ENCODE assay signal across 19 cellular contexts in genomic region chr16:85663891-85664321, GRCh38. TPM values are rescaled to one million over a fixed set of nuclear protein-coding genes. Genes with fewer than 3 reads are reported as not detected.
DNase-seq lines count a peak whose midpoint lies in the region; ATAC-seq, FAIRE-seq and TF ChIP-seq lines count a peak whose summit lies in the region.
"Had no signal": no experiment of that assay in that cellular context is flagged by ENCODE, and none has a peak within 500 bp of the region (broad histone marks: within the 10 kb centered on the region; RNA-seq: fewer than 3 reads in every experiment).

No MANE protein-coding gene starts in this region.

- no peak overlapping the region for H3K4me3 ChIP-seq in pancreas
- no peak overlapping the region for H3K4me3 ChIP-seq in WERI-Rb-1 (ENCODE audit: low read depth, low read length)
- H3K4me3 ChIP-seq in foreskin fibroblast (ENCODE audit: low read depth in 1 of 2, low read length in 2 of 2): no peak overlapping the region
- H3K4me3 ChIP-seq: heart right ventricle had no signal

- DNase-seq in DMS79 (lab: John Stamatoyannopoulos, UW) (peak; percentile 51), NCI-H1694 (lab: John Stamatoyannopoulos, UW) (peak; percentile 43), pancreas (peak; percentile 63 to 91 (median 80)), WERI-Rb-1 (no peak), foreskin fibroblast (no peak), NAMALWA (ENCODE audit: low spot score) (no peak)
- no peak for DNase-seq in stimulated activated CD4-positive, alpha-beta T cell treated with anti-CD3 and anti-CD28 coated beads, Interleukin-4, amount 100 ng/mL, for 4 hours
- DNase-seq: activated CD4-positive, CD25-positive, alpha-beta regulatory T cell; activated CD8-positive, alpha-beta memory T cell treated with anti-CD3 and anti-CD28 coated beads, Interleukin-2, amount 50 U/mL, for 4 hours; activated naive CD4-positive, alpha-beta T cell treated with anti-CD3 and anti-CD28 coated beads, Interleukin-2, amount 10 ng/mL, durations not matched to agents 7 days and 5 days; AML-193; heart right ventricle; Karpas-422; NCI-H187; stimulated activated CD4-positive, alpha-beta T cell treated with anti-CD3 and anti-CD28 coated beads, Interleukin-1b, Interleukin-23, amount 100 ng/mL, for 48 hours; T-helper 2 cell had no signal

- intact Hi-C loops in pancreas (cut with DNase I): no loop called here

- H3K4me1 Mint-ChIP-seq in brain: peaks cover 51% of the 10 kb centered on the region
- H3K4me1 Mint-ChIP-seq: activated naive CD4-positive, alpha-beta T cell treated with anti-CD3 and anti-CD28 coated beads, Interleukin-2, amount 10 ng/mL, durations not matched to agents 7 days and 5 days had no signal

- no peak overlapping the region for H3K4me3 Mint-ChIP-seq in brain
- H3K4me3 Mint-ChIP-seq: activated naive CD4-positive, alpha-beta T cell treated with anti-CD3 and anti-CD28 coated beads, Interleukin-2, amount 10 ng/mL, durations not matched to agents 7 days and 5 days had no signal

- H3K27me3 Mint-ChIP-seq in brain: no peaks in the 10 kb centered on the region
- H3K27me3 Mint-ChIP-seq: activated naive CD4-positive, alpha-beta T cell treated with anti-CD3 and anti-CD28 coated beads, Interleukin-2, amount 10 ng/mL, durations not matched to agents 7 days and 5 days had no signal

- no peaks in the 10 kb centered on the region for H3K4me1 ChIP-seq in pancreas

- H3K9me3 Mint-ChIP-seq in brain: no peaks in the 10 kb centered on the region
- H3K9me3 Mint-ChIP-seq: activated naive CD4-positive, alpha-beta T cell treated with anti-CD3 and anti-CD28 coated beads, Interleukin-2, amount 10 ng/mL, durations not matched to agents 7 days and 5 days had no signal

- peak; percentile 55 to 75 (median 68) for ATAC-seq in pancreas
- ATAC-seq: esophagus mucosa had no signal

- peaks cover 75% of the 10 kb centered on the region for H3K36me3 Mint-ChIP-seq in brain

- TF ChIP-seq CTCF in brain (conservative IDR thresholded peaks at IDR 0.05): no peak
- TF ChIP-seq CTCF in pancreas (IDR thresholded peaks at IDR 0.05): no peak
- TF ChIP-seq CTCF in WERI-Rb-1 (IDR thresholded peaks at IDR 0.05; ENCODE audit: low read depth, low read length): no peak
- no peak for TF ChIP-seq CTCF in foreskin fibroblast (IDR thresholded peaks at IDR 0.05; ENCODE audit: low read depth, low read length)

- no peak for FAIRE-seq in pancreas (lab: Jason Lieb, UNC)
- FAIRE-seq: GM18507 had no signal

- peaks cover 13 to 91% (median 74%) of the 10 kb centered on the region in 3 donors for H3K36me3 ChIP-seq in pancreas
- H3K36me3 ChIP-seq in WERI-Rb-1: peaks cover 91% of the 10 kb centered on the region

- H3K27ac ChIP-seq in pancreas (no peak overlapping the region), WERI-Rb-1 (no peak overlapping the region)
- H3K27ac ChIP-seq: heart right ventricle had no signal

- WGBS in pancreas, 2 donors: 34 to 49% methylated on average over 12 of the region's 12 CpGs

- H3K9me3 ChIP-seq in pancreas: no peaks in the 10 kb centered on the region
- no peaks in the 10 kb centered on the region for H3K9me3 ChIP-seq in WERI-Rb-1 (ENCODE audit: severe bottlenecking)
- H3K9me3 ChIP-seq: heart right ventricle had no signal

- H3K27ac Mint-ChIP-seq in brain: peak overlapping the region in 4 of 5 experiments; percentile 17 to 93 (median 74)

- H3K27me3 ChIP-seq in pancreas (no peaks in the 10 kb centered on the region), WERI-Rb-1 (ENCODE audit: insufficient read depth, low read depth, severe bottlenecking) (no peaks in the 10 kb centered on the region)
- H3K27me3 ChIP-seq: heart right ventricle had no signal

RNA-seq across cellular contexts. Expression of gene GINS2, which starts 24.8 kb away (rescaled TPM):
- polyA plus RNA-seq in brain (ENCODE audit: insufficient read depth, low read depth, low replicate concordance): 38.2 TPM
- 1 to 10 TPM in 2 of 6 donors, under 1 TPM in 4; 0.37 to 1.6 (median 0.71) TPM for total RNA-seq in pancreas
- polyA plus RNA-seq in pancreas: 1 to 10 TPM in 1 of 2 donors, under 1 TPM in 1; 0.76 to 1.9 TPM

RNA-seq across cellular contexts. Expression of gene GSE1, which starts 50.8 kb away (rescaled TPM):
- polyA plus RNA-seq in brain (ENCODE audit: insufficient read depth, low read depth, low replicate concordance) (127 TPM), pancreas (10 to 100 TPM; 32.9 to 61.5 TPM)
- total RNA-seq in pancreas: 10 to 100 TPM; 32.0 to 50.3 (median 41.9) TPM

Comparison
In these comparisons a context has a peak if more than half of its experiments do, and no peak if none do; other contexts are left out.
1. DNase-seq: peak in DMS79 (single experiment), NCI-H1694 (single experiment) and pancreas (6 of 6); none in WERI-Rb-1 (single experiment), stimulated activated CD4-positive, alpha-beta T cell treated with anti-CD3 and anti-CD28 coated beads, Interleukin-4, amount 100 ng/mL, for 4 hours (0 of 2), foreskin fibroblast (0 of 2) and NAMALWA (single experiment).
2. RNA of gene GINS2, which starts 24.8 kb away (polyA plus RNA-seq): 38.2 TPM in brain (single experiment); 0.76 to 1.9 TPM in pancreas; every median in the first group is over 10 times any median in the second.